In genomic region chr12:132488127-132489077, GRCh38 we compare ENCODE assay signal across 8 cellular contexts. TPM values are rescaled to one million over a fixed set of nuclear protein-coding genes. Genes with fewer than 3 reads are reported as not detected.
DNase-seq lines count a peak whose midpoint lies in the region; ATAC-seq, FAIRE-seq and TF ChIP-seq lines count a peak whose summit lies in the region.

No MANE protein-coding gene starts in this region.

- H3K4me1 ChIP-seq in A549 = peaks cover 35% of the 10 kb centered on the region

- H3K27ac ChIP-seq in A549 = no peak overlapping the region; a peak in 1 of 6 replicates
- H3K27ac ChIP-seq in HL-60 (replicated peaks) = peak overlapping the region; percentile 100

- peak overlapping the region; percentile 100 for H3K4me2 ChIP-seq in A549

- H3K9me3 Mint-ChIP-seq in activated T-helper 17 cell treated with anti-CD3 and anti-CD28 coated beads, Interleukin-2, amount 50 U/mL, for 72 hours = no peaks in the 10 kb centered on the region

- H3K9me3 ChIP-seq in A549 = no peaks in the 10 kb centered on the region

- H3K27me3 ChIP-seq in HL-60 (ENCODE audit: insufficient read depth, poor library complexity, severe bottlenecking) = no peaks in the 10 kb centered on the region

- peak overlapping the region; percentile 83 for H3K4me3 Mint-ChIP-seq in activated T-helper 17 cell treated with anti-CD3 and anti-CD28 coated beads, Interleukin-2, amount 50 U/mL, for 72 hours

- TF ChIP-seq EP300 in A549 (IDR thresholded peaks at IDR 0.05) = no peak

- peaks cover 11% of the 10 kb centered on the region for H3K4me1 Mint-ChIP-seq in activated T-helper 17 cell treated with anti-CD3 and anti-CD28 coated beads, Interleukin-2, amount 50 U/mL, for 72 hours

- FAIRE-seq in A549 (lab: Jason Lieb, UNC) (no peak), HTR-8/SVneo (lab: Jason Lieb, UNC) (no peak)

- H3K27me3 Mint-ChIP-seq in activated T-helper 17 cell treated with anti-CD3 and anti-CD28 coated beads, Interleukin-2, amount 50 U/mL, for 72 hours = no peaks in the 10 kb centered on the region

- DNase-seq in A549 (ENCODE audit: low read depth in 1 of 2, low spot score in 1 of 2) = no peak
- DNase-seq in HL-60 (ENCODE audit: low read depth in 1 of 2, low spot score in 1 of 2) = peak; percentile 88 to 96
- peak in 1 of 2 donors; percentile 59 for DNase-seq in lower leg skin (ENCODE audit: low spot score in 2 of 2)
- no peak for DNase-seq in HTR-8/SVneo (ENCODE audit: insufficient read length, low spot score)
- no peak for DNase-seq in NCI-H524 (lab: John Stamatoyannopoulos, UW)
- DNase-seq in SHP77 treated with DMSO at 0.1 percent for 48 hours (lab: John Stamatoyannopoulos, UW) = no peak

- POLR2A ChIA-PET in A549 (lab: Yijun Ruan, JAX) = no interaction called here

- CTCF ChIA-PET in A549 (lab: Yijun Ruan, JAX) = no interaction called here

- intact Hi-C loops in lower leg skin (cut with DNase I; ENCODE audit: low total_unique reads) = no loop called here

- TF ChIP-seq CTCF in A549 (IDR thresholded peaks at IDR 0.05) (no peak), HL-60 (IDR thresholded peaks at IDR 0.05; ENCODE audit: insufficient read depth, low read length) (no peak), lower leg skin (IDR thresholded peaks at IDR 0.05) (no peak)

- ATAC-seq in A549 (peak in 1 of 2 experiments; percentile 11; a peak in 3 of 6 replicates), HG03432 (IDR thresholded peaks at IDR 0.05; ENCODE audit: unreplicated experiment) (no peak)
- ATAC-seq in activated T-helper 17 cell treated with anti-CD3 and anti-CD28 coated beads, Interleukin-2, amount 50 U/mL, for 72 hours (replicated peaks) = peak; percentile 7

- no peak for TF ChIP-seq RAD21 in A549 (conservative IDR thresholded peaks at IDR 0.05 in 1 of 2, IDR thresholded peaks at IDR 0.05 in 1 of 2)

- H3K36me3 Mint-ChIP-seq in activated T-helper 17 cell treated with anti-CD3 and anti-CD28 coated beads, Interleukin-2, amount 50 U/mL, for 72 hours (ENCODE audit: low read depth) = peaks cover 15% of the 10 kb centered on the region

- H3K4me3 ChIP-seq in A549 (peak overlapping the region; percentile 100; the same call in 2 of the 3 replicates), HL-60 (replicated peaks; ENCODE audit: insufficient read depth, low read length) (peak overlapping the region; percentile 63), lower leg skin (ENCODE audit: low read depth, poor library complexity, severe bottlenecking) (peak overlapping the region; percentile 44)

- H3K27ac Mint-ChIP-seq in activated T-helper 17 cell treated with anti-CD3 and anti-CD28 coated beads, Interleukin-2, amount 50 U/mL, for 72 hours = peak overlapping the region; percentile 78

- no peak for TF ChIP-seq POLR2A in A549 (IDR thresholded peaks at IDR 0.05; ENCODE audit: low read length)
- no peak for TF ChIP-seq POLR2A in lower leg skin (IDR thresholded peaks at IDR 0.05)

- WGBS in A549 (ENCODE audit: missing lambda C conversion rate) = 75% methylated on average over 21 of the region's 23 CpGs
- WGBS in lower leg skin, 2 donors = 46 to 56% methylated on average over 18 to 23 of the region's 23 CpGs

TF ChIP-seq in A549, 52 proteins besides CTCF, POLR2A, EP300 and RAD21:
- TF ChIP-seq CHD2 (IDR thresholded peaks at IDR 0.05; ENCODE audit: low read length, partially characterized antibody) = no peak
- TF ChIP-seq RCOR1 (IDR thresholded peaks at IDR 0.05; ENCODE audit: low read depth, low read length) = no peak
- TF ChIP-seq REST (IDR thresholded peaks at IDR 0.05) = no peak
- TF ChIP-seq MAFK (IDR thresholded peaks at IDR 0.05; ENCODE audit: partially characterized antibody) = no peak
- TF ChIP-seq ZFP36 (IDR thresholded peaks at IDR 0.05; ENCODE audit: borderline replicate concordance, partially characterized antibody) = no peak
- no peak for TF ChIP-seq FOSB (CRISPR knock-in tag; IDR thresholded peaks at IDR 0.05)
- TF ChIP-seq PBX3 (IDR thresholded peaks at IDR 0.05) = no peak
- no peak for TF ChIP-seq MYC (IDR thresholded peaks at IDR 0.05; ENCODE audit: borderline replicate concordance, low read length)
- no peak for TF ChIP-seq ELK1 (IDR thresholded peaks at IDR 0.05; ENCODE audit: low read depth, low read length)
- no peak for TF ChIP-seq MAX (IDR thresholded peaks at IDR 0.05)
- no peak for TF ChIP-seq ZSCAN20 (CRISPR knock-in tag; IDR thresholded peaks at IDR 0.05)
- no peak for TF ChIP-seq JUN (IDR thresholded peaks at IDR 0.05)
- no peak for TF ChIP-seq JUNB (IDR thresholded peaks at IDR 0.05)
- no peak for TF ChIP-seq TFCP2L1 (CRISPR knock-in tag; IDR thresholded peaks at IDR 0.05)
- no peak for TF ChIP-seq MAZ (IDR thresholded peaks at IDR 0.05; ENCODE audit: borderline replicate concordance, low read depth, low read length)
TF ChIP-seq in A549: peak in this region for 0.

RNA-seq across cellular contexts. Expression of gene FBRSL1, which starts 1.5 kb away (rescaled TPM):
- polyA plus RNA-seq in A549 (2011; rRNA removed) (2.7 and 3.0 TPM in 2 replicates), A549 (2017; fragmentation: RNase III; extraction: RNeasy Plus Mini Kit Qiagen cat#74134 plus additional on column Dnase treatment) (28.5 to 37.8 TPM (median 32.8 TPM) in 3 replicates)
- polyA plus RNA-seq in A549 (2012; cell fraction: cytosol; rRNA removed) = 13.4 and 22.4 TPM in 2 replicates
- 53.8 and 59.8 TPM in 2 replicates for polyA plus RNA-seq in A549 (2012; cell fraction: nucleus; rRNA removed)
- 3.4 and 3.6 TPM in 2 replicates for polyA minus RNA-seq in A549 (2011; rRNA and poly(A)+ RNA removed)
- 10 to 100 TPM; 34.7 to 38.7 TPM for total RNA-seq in activated T-helper 17 cell treated with anti-CD3 and anti-CD28 coated beads, Interleukin-2, amount 50 U/mL, for 72 hours
- total RNA-seq in lower leg skin = 100 to 1,000 TPM in 1 of 4 donors, 10 to 100 TPM in 3; 15.5 to 250 (median 19.6) TPM

Comparison
In these comparisons a context has a peak if more than half of its experiments do, and no peak if none do; other contexts are left out.
1. DNase-seq: peak in HL-60 (2 of 2); none in A549 (0 of 2), HTR-8/SVneo (single experiment), NCI-H524 (0 of 2) and SHP77 treated with DMSO at 0.1 percent for 48 hours (single experiment).
2. H3K4me3 ChIP-seq: peak in every context shown above with its lines; median percentile 100 in A549; 63 in HL-60; 44 in lower leg skin.